24 cellular contexts compared by ENCODE assay signal in genomic region chr11:43734256-43734655, GRCh38. TPM values are rescaled to one million over a fixed set of nuclear protein-coding genes. Genes with fewer than 3 reads are reported as not detected.
DNase-seq lines count a peak whose midpoint lies in the region; ATAC-seq and TF ChIP-seq lines count a peak whose summit lies in the region.
"Had no signal": no experiment of that assay in that cellular context is flagged by ENCODE, and none has a peak within 500 bp of the region (broad histone marks: within the 10 kb centered on the region; RNA-seq: fewer than 3 reads in every experiment).

No MANE protein-coding gene starts in this region.

- TF ChIP-seq CTCF in WTC11 (IDR thresholded peaks at IDR 0.05): no peak
- no peak for TF ChIP-seq CTCF in neural cell (IDR thresholded peaks at IDR 0.05; ENCODE audit: poor library complexity, severe bottlenecking)

- H3K27me3 ChIP-seq in neural cell (ENCODE audit: insufficient read depth, low read depth, low read length): no peaks in the 10 kb centered on the region
- H3K27me3 ChIP-seq: BE2C, BLaER1 had no signal

- H3K9me3 ChIP-seq in neural cell (ENCODE audit: low read length): no peaks in the 10 kb centered on the region
- H3K9me3 ChIP-seq: BE2C had no signal

- no peaks in the 10 kb centered on the region for H3K9me3 Mint-ChIP-seq in WTC11

- DNase-seq in WTC11 (ENCODE audit: low spot score) (no peak), posterior vena cava (ENCODE audit: low spot score) (peak; percentile 68), mucosa of gallbladder (ENCODE audit: low spot score) (no peak), medulla oblongata (ENCODE audit: extremely low spot score) (no peak)
- DNase-seq: 8988T; ACHN; BE2C; C1 segment of cervical spinal cord; CD4-positive, alpha-beta memory T cell; CD4-positive, CD25-positive, alpha-beta regulatory T cell; CD8-positive, alpha-beta memory T cell; COR-L47; DMS 273 treated with DMSO at 0.1 percent for 48 hours; DMS153; DMS53; DMS79; DND-41; EL; GDM1 had no signal

- peaks cover 10% of the 10 kb centered on the region for H3F3A ChIP-seq in neural cell (ENCODE audit: insufficient read depth, low read length, poor library complexity, severe bottlenecking)

- CTCF ChIA-PET in WTC11 (lab: Charles Lee): no interaction called here

- intact Hi-C loops in posterior vena cava (cut with DNase I): no loop called here

- no peaks in the 10 kb centered on the region for H3K36me3 ChIP-seq in neural cell (ENCODE audit: insufficient read depth, low read length)
- H3K36me3 ChIP-seq: BE2C had no signal

- H3K27ac ChIP-seq in neural cell (ENCODE audit: low read length): peak overlapping the region; percentile 99
- H3K27ac ChIP-seq: BLaER1 had no signal

- ATAC-seq in WTC11 (no peak), HG02623 (IDR thresholded peaks at IDR 0.05; ENCODE audit: unreplicated experiment) (no peak)
- ATAC-seq: GM12878 had no signal

- H3K27me3 Mint-ChIP-seq in WTC11 (ENCODE audit: low read depth): no peaks in the 10 kb centered on the region
- H3K27me3 Mint-ChIP-seq: CD4-positive, alpha-beta memory T cell; CD4-positive, CD25-positive, alpha-beta regulatory T cell had no signal

- no peaks in the 10 kb centered on the region for H3K79me2 ChIP-seq in neural cell (replicated peaks; ENCODE audit: insufficient read depth, low read length)

- H2AFZ ChIP-seq in neural cell (ENCODE audit: low read depth, low read length): no peak overlapping the region

- H3K9me2 ChIP-seq in neural cell (ENCODE audit: insufficient read depth, low read length): no peaks in the 10 kb centered on the region

- POLR2A ChIA-PET in WTC11 (lab: Charles Lee): no interaction called here

- H3K4me1 Mint-ChIP-seq in WTC11: peaks cover 45% of the 10 kb centered on the region

- peaks cover 13% of the 10 kb centered on the region for H3K36me3 Mint-ChIP-seq in WTC11

- H3K4me2 ChIP-seq in neural cell (ENCODE audit: low read length): no peak overlapping the region
- H3K4me2 ChIP-seq: BLaER1 had no signal

- H4K20me1 ChIP-seq in neural cell (ENCODE audit: insufficient read depth): no peaks in the 10 kb centered on the region
- H4K20me1 ChIP-seq: BLaER1 had no signal

- no peak overlapping the region for H3K4me3 ChIP-seq in neural cell (ENCODE audit: low read length)
- H3K4me3 ChIP-seq: BLaER1, GM12878 had no signal

- H3K9ac ChIP-seq in neural cell (ENCODE audit: low read length): no peak overlapping the region
- H3K9ac ChIP-seq: BLaER1 had no signal

- TF ChIP-seq EP300 in neural cell (conservative IDR thresholded peaks at IDR 0.05; ENCODE audit: poor library complexity, severe bottlenecking): no peak

- H3K4me3 Mint-ChIP-seq in WTC11: no peak overlapping the region
- H3K4me3 Mint-ChIP-seq: CD14-positive monocyte; CD4-positive, alpha-beta memory T cell; CD4-positive, CD25-positive, alpha-beta regulatory T cell; CD8-positive, alpha-beta memory T cell had no signal

- no peak for TF ChIP-seq RAD21 in neural cell (conservative IDR thresholded peaks at IDR 0.05)

- peak overlapping the region; percentile 25 for H3K27ac Mint-ChIP-seq in WTC11
- H3K27ac Mint-ChIP-seq: CD8-positive, alpha-beta memory T cell had no signal

TF ChIP-seq in WTC11, 78 proteins besides CTCF, POLR2A, EP300 and RAD21:
- no peak for TF ChIP-seq PRDM15 (CRISPR knock-in tag; IDR thresholded peaks at IDR 0.05)
- no peak for TF ChIP-seq CREB1 (CRISPR knock-in tag; IDR thresholded peaks at IDR 0.05)
- TF ChIP-seq, protein P1, sequence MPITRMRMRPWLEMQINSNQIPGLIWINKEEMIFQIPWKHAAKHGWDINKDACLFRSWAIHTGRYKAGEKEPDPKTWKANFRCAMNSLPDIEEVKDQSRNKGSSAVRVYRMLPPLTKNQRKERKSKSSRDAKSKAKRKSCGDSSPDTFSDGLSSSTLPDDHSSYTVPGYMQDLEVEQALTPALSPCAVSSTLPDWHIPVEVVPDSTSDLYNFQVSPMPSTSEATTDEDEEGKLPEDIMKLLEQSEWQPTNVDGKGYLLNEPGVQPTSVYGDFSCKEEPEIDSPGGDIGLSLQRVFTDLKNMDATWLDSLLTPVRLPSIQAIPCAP (CRISPR knock-in tag; IDR thresholded peaks at IDR 0.05): no peak
- TF ChIP-seq CDX4 (CRISPR knock-in tag; IDR thresholded peaks at IDR 0.05; ENCODE audit: borderline replicate concordance): no peak
- no peak for TF ChIP-seq ESRRA (CRISPR knock-in tag; IDR thresholded peaks at IDR 0.05; ENCODE audit: borderline replicate concordance)

TF ChIP-seq in neural cell, 6 proteins besides CTCF, POLR2A, EP300 and RAD21:
- TF ChIP-seq SMC3 (conservative IDR thresholded peaks at IDR 0.05; ENCODE audit: poor library complexity): no peak
- TF ChIP-seq MXI1 (conservative IDR thresholded peaks at IDR 0.05; ENCODE audit: poor library complexity, severe bottlenecking): no peak
- no peak for TF ChIP-seq TAF1 (IDR thresholded peaks at IDR 0.05; ENCODE audit: low read depth)
- no peak for TF ChIP-seq POLR2AphosphoS5 (IDR thresholded peaks at IDR 0.05)
- TF ChIP-seq, protein P2, sequence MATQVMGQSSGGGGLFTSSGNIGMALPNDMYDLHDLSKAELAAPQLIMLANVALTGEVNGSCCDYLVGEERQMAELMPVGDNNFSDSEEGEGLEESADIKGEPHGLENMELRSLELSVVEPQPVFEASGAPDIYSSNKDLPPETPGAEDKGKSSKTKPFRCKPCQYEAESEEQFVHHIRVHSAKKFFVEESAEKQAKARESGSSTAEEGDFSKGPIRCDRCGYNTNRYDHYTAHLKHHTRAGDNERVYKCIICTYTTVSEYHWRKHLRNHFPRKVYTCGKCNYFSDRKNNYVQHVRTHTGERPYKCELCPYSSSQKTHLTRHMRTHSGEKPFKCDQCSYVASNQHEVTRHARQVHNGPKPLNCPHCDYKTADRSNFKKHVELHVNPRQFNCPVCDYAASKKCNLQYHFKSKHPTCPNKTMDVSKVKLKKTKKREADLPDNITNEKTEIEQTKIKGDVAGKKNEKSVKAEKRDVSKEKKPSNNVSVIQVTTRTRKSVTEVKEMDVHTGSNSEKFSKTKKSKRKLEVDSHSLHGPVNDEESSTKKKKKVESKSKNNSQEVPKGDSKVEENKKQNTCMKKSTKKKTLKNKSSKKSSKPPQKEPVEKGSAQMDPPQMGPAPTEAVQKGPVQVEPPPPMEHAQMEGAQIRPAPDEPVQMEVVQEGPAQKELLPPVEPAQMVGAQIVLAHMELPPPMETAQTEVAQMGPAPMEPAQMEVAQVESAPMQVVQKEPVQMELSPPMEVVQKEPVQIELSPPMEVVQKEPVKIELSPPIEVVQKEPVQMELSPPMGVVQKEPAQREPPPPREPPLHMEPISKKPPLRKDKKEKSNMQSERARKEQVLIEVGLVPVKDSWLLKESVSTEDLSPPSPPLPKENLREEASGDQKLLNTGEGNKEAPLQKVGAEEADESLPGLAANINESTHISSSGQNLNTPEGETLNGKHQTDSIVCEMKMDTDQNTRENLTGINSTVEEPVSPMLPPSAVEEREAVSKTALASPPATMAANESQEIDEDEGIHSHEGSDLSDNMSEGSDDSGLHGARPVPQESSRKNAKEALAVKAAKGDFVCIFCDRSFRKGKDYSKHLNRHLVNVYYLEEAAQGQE (IDR thresholded peaks at IDR 0.05; ENCODE audit: borderline replicate concordance): no peak
- TF ChIP-seq EZH2 (IDR thresholded peaks at IDR 0.05; ENCODE audit: borderline replicate concordance, insufficient read depth, low read length, poor library complexity, severe bottlenecking): no peak
TF ChIP-seq in neural cell: peak in this region for 0.

RNA-seq across cellular contexts. Expression of gene HSD17B12, which starts 53.7 kb away (rescaled TPM):
- total RNA-seq in WTC11 (2021) (143 to 149 TPM (median 149 TPM) in 3 replicates), posterior vena cava (10 to 100 TPM; 80.7 to 85.4 TPM), mucosa of gallbladder (113 TPM)
- polyA plus RNA-seq in neural cell: 56.9 and 58.8 TPM in 2 replicates
- 145 and 161 TPM in 2 replicates for polyA minus RNA-seq in neural cell
